ENCODE assay signal across 8 cellular contexts in the genomic region with DNA sequence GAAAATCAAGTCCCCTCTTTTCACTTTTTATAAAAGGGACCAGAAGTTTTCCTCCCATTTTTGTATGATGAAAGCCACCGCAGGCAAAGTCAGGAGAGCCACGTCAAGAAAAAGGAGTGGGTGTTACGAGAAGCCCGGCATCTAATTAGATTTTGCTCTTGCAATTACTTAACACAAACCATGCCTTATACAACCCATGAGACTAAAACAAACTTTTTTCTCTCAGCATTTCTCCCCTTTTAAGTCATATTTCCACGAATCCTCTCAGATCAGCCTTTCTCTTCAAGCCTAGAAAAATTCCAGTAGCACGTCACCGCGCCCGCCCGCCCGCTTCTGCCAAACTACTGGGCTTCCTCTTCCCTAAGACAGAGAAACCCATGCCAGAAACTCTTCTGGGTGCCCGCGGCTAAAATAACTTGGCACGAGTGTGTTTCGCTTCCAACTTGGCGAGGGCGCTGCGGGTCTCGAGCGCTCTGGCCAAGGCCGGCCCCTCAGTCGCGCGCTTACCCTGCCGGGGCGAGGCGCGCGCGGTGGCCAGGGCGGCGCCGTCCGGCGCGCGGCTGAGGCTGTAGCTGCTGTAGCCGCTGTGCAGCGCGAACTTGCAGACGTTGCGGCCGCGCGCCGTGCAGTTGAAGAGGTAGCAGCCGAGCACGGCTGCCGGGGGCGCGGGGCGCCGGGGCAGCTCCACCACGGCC. TPM values are rescaled to one million over a fixed set of nuclear protein-coding genes. Genes with fewer than 3 reads are reported as not detected.
A peak's percentile ranks its signal among the peaks of the same experiment; 100 is the strongest.
DNase-seq lines count a peak whose midpoint lies in the region; ATAC-seq and TF ChIP-seq lines count a peak whose summit lies in the region.

No MANE protein-coding gene starts in this region.

- H3K4me3 ChIP-seq in endocrine pancreas (ENCODE audit: control insufficient read depth, insufficient read depth, low read length) (peak overlapping the region; percentile 86), lung (peak overlapping the region; percentile 76)

- peak overlapping the region; percentile 82 for H3K4me3 Mint-ChIP-seq in activated CD4-positive, alpha-beta T cell treated with anti-CD3 and anti-CD28 coated beads, Interleukin-2, amount 10 ng/mL, durations not matched to agents 7 days and 5 days

- H3K27me3 ChIP-seq in endocrine pancreas (ENCODE audit: control insufficient read depth, insufficient read depth, low read length) (no peaks in the 10 kb centered on the region), lung (ENCODE audit: control insufficient read depth, insufficient read depth) (no peaks in the 10 kb centered on the region)

- ATAC-seq in HG02678 (IDR thresholded peaks at IDR 0.05; ENCODE audit: unreplicated experiment) = peak; percentile 37
- ATAC-seq in lung (ENCODE audit: insufficient read depth, low FRiP score) = peak; percentile 79

- H3K4me1 ChIP-seq in endocrine pancreas (ENCODE audit: control insufficient read depth, insufficient read depth, low read length) (peaks cover 7% of the 10 kb centered on the region), lung (ENCODE audit: control insufficient read depth in 2 of 2, insufficient read depth in 2 of 2, low read length in 2 of 2) (peaks cover 2% of the 10 kb centered on the region in 2 donors)

- POLR2A ChIA-PET in activated CD4-positive, alpha-beta T cell treated with anti-CD3 and anti-CD28 coated beads, Interleukin-2, amount 10 ng/mL, durations not matched to agents 7 days and 5 days (lab: Charles Lee) = no interaction called here

- DNase-seq in NCI-H2081 (lab: John Stamatoyannopoulos, UW) (peak; percentile 1 to 52), NCI-H2081 treated with DMSO at 0.1 percent for 48 hours (lab: John Stamatoyannopoulos, UW) (no peak), NCI-H1694 (lab: John Stamatoyannopoulos, UW) (peak; percentile 16), lung (ENCODE audit: low spot score) (peak; percentile 80)
- peak; percentile 33 for DNase-seq in activated CD4-positive, alpha-beta T cell treated with anti-CD3 and anti-CD28 coated beads, Interleukin-2, amount 10 ng/mL, durations not matched to agents 7 days and 5 days
- peak; percentile 53 for DNase-seq in stimulated activated CD8-positive, alpha-beta memory T cell treated with anti-CD3 and anti-CD28 coated beads, Interleukin-4, amount 100 ng/mL, for 48 hours

- peak overlapping the region; percentile 87 to 91 for H3K27ac ChIP-seq in lung (ENCODE audit: low read depth in 1 of 2, low read length in 1 of 2)

- CTCF ChIA-PET in activated CD4-positive, alpha-beta T cell treated with anti-CD3 and anti-CD28 coated beads, Interleukin-2, amount 10 ng/mL, durations not matched to agents 7 days and 5 days (lab: Charles Lee) = interaction anchor here (0.7 to 1.7 kb wide), 6 partner anchors 12 to 153 kb away, joined by 3 to 4 read pairs (median 3); no protein-coding TSS in a partner anchor

- TF ChIP-seq CTCF in lung (IDR thresholded peaks at IDR 0.05; ENCODE audit: control extremely low read depth, extremely low read depth) = no peak

- H3K36me3 ChIP-seq in endocrine pancreas (ENCODE audit: control insufficient read depth, insufficient read depth, low read length) (no peaks in the 10 kb centered on the region), lung (ENCODE audit: control insufficient read depth in 2 of 2, insufficient read depth in 2 of 2, low read length in 2 of 2) (no peaks in the 10 kb centered on the region)

- H3K27me3 Mint-ChIP-seq in activated CD4-positive, alpha-beta T cell treated with anti-CD3 and anti-CD28 coated beads, Interleukin-2, amount 10 ng/mL, durations not matched to agents 7 days and 5 days = peaks cover 21% of the 10 kb centered on the region

- H3K27ac Mint-ChIP-seq in activated CD4-positive, alpha-beta T cell treated with anti-CD3 and anti-CD28 coated beads, Interleukin-2, amount 10 ng/mL, durations not matched to agents 7 days and 5 days = peak overlapping the region; percentile 77

- no peaks in the 10 kb centered on the region for H3K36me3 Mint-ChIP-seq in activated CD4-positive, alpha-beta T cell treated with anti-CD3 and anti-CD28 coated beads, Interleukin-2, amount 10 ng/mL, durations not matched to agents 7 days and 5 days (ENCODE audit: low read depth)

- WGBS in lung, 2 donors = 1 to 2% methylated on average over 44 to 54 of the region's 54 CpGs

- H3K9me3 Mint-ChIP-seq in activated CD4-positive, alpha-beta T cell treated with anti-CD3 and anti-CD28 coated beads, Interleukin-2, amount 10 ng/mL, durations not matched to agents 7 days and 5 days = no peaks in the 10 kb centered on the region

- H3K4me1 Mint-ChIP-seq in activated CD4-positive, alpha-beta T cell treated with anti-CD3 and anti-CD28 coated beads, Interleukin-2, amount 10 ng/mL, durations not matched to agents 7 days and 5 days = peaks cover 24% of the 10 kb centered on the region

- H3K9me3 ChIP-seq in endocrine pancreas (ENCODE audit: control insufficient read depth, low read length) (no peaks in the 10 kb centered on the region), lung (ENCODE audit: control insufficient read depth in 2 of 2, insufficient read depth in 1 of 2, low read length in 1 of 2) (peaks cover 0 to 2% of the 10 kb centered on the region in 2 donors)

- H3K9ac ChIP-seq in endocrine pancreas (ENCODE audit: control insufficient read depth, insufficient read depth, low read length) = peak overlapping the region; percentile 85

RNA-seq across cellular contexts. Expression of a gene that starts 1.1 kb away (rescaled TPM):
- 1 to 10 TPM; 6.5 to 7.4 TPM for total RNA-seq in activated CD4-positive, alpha-beta T cell treated with anti-CD3 and anti-CD28 coated beads, Interleukin-2, amount 10 ng/mL, durations not matched to agents 7 days and 5 days
- 10 to 100 TPM; 34.3 to 39.5 TPM for total RNA-seq in lung
- polyA plus RNA-seq in lung = 10 to 100 TPM; 15.8 to 18.7 TPM

RNA-seq across cellular contexts. Expression of a gene that starts 34.9 kb away (rescaled TPM):
- total RNA-seq in activated CD4-positive, alpha-beta T cell treated with anti-CD3 and anti-CD28 coated beads, Interleukin-2, amount 10 ng/mL, durations not matched to agents 7 days and 5 days = not detected
- total RNA-seq in lung = under 1 TPM; 0.94 to 0.98 TPM
- polyA plus RNA-seq in lung = under 1 TPM; 0.56 to 0.93 TPM

RNA-seq across cellular contexts. Expression of a gene that starts 59.9 kb away (rescaled TPM):
- not detected for total RNA-seq in activated CD4-positive, alpha-beta T cell treated with anti-CD3 and anti-CD28 coated beads, Interleukin-2, amount 10 ng/mL, durations not matched to agents 7 days and 5 days
- 1 to 10 TPM in 1 of 2 donors, under 1 TPM in 1; 0.61 to 1.4 TPM for total RNA-seq in lung
- polyA plus RNA-seq in lung = 1 to 10 TPM in 1 of 2 donors, under 1 TPM in 1; 0.32 to 1.8 TPM

Comparison
In these comparisons a context has a peak if more than half of its experiments do, and no peak if none do; other contexts are left out.
1. RNA of a gene that starts 1.1 kb away (total RNA-seq): 34.3 to 39.5 TPM in lung; 6.5 to 7.4 TPM in activated CD4-positive, alpha-beta T cell treated with anti-CD3 and anti-CD28 coated beads, Interleukin-2, amount 10 ng/mL, durations not matched to agents 7 days and 5 days; every median in the first group is over 4 times any median in the second.